In genomic region chrX:154382483-154383069, GRCh38 we compare ENCODE assay signal across 2 cellular contexts.
TF ChIP-seq lines count a peak whose summit lies in the region.

No MANE protein-coding gene starts in this region.

TF ChIP-seq in Ishikawa, 13 proteins besides CTCF, POLR2A, EP300 and RAD21:
- TF ChIP-seq NFIC (IDR thresholded peaks at IDR 0.05), result peak; percentile 39
- no peak for TF ChIP-seq TCF12 (IDR thresholded peaks at IDR 0.05; ENCODE audit: low read depth)
TF ChIP-seq in Ishikawa: peak in this region for 1.

TF ChIP-seq in H1, 55 proteins besides CTCF, POLR2A, EP300 and RAD21:
- TF ChIP-seq ATF2 (IDR thresholded peaks at IDR 0.05; ENCODE audit: low read length) (no peak), SUZ12 (IDR thresholded peaks at IDR 0.05; ENCODE audit: low read length) (no peak), YY1 (IDR thresholded peaks at IDR 0.05; ENCODE audit: low read depth, low read length) (no peak), CBX8 (IDR thresholded peaks at IDR 0.05; ENCODE audit: borderline replicate concordance, low read depth, low read length) (no peak), BCL11A (IDR thresholded peaks at IDR 0.05; ENCODE audit: low read depth in 2 of 2, low read length in 2 of 2) (no peak), POLR2AphosphoS5 (IDR thresholded peaks at IDR 0.05; ENCODE audit: low read depth, low read length) (0 out of 2 replicates have a peak, but pooled peaks have one; percentile 74)
